1 cellular context compared by ENCODE assay signal in the genomic region with DNA sequence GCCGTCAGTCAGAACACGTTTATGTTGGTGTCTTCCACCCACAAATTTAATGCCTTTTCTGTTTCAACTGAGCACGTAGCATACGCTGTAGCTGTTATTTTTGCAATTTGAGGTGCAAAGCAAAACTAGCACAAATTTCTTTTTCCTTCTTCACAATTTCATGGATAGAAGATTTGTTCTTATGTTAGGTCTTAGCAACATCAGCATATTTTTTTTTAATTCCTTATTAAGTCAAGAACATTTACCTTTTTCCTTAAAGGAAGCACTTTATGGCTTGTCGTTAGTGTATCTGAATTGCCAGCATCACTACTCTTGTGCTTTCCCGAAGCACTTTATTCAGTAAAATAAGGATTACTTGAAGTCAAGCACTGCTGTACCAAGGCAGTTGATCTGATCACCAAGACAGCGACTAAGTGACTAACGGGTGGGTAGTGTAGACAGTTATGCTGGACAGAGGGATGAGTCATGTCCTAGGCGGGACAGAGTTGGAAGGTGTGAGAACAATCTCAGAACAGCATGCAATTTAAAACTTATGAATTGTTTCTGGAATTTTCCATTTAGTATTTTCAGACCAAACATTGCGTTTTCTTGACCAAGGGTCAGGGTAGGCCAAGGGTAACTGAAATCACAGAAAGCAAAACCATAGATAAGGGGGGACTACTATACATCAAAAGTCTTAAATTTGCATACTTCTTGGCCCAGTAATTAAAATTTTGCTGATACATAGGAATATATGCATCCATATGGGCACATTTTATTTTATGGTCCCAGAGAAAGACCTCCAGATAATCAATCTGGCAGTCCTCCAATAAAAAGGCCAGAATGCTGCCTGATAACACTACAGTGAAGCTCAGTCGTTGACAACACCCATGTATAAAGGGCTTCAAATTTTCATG.
TF ChIP-seq lines count a peak whose summit lies in the region.

No MANE protein-coding gene starts in this region.

TF ChIP-seq in HCT116, 20 proteins besides CTCF, POLR2A, EP300 and RAD21 (continued from another document):
- TF ChIP-seq, protein P1, sequence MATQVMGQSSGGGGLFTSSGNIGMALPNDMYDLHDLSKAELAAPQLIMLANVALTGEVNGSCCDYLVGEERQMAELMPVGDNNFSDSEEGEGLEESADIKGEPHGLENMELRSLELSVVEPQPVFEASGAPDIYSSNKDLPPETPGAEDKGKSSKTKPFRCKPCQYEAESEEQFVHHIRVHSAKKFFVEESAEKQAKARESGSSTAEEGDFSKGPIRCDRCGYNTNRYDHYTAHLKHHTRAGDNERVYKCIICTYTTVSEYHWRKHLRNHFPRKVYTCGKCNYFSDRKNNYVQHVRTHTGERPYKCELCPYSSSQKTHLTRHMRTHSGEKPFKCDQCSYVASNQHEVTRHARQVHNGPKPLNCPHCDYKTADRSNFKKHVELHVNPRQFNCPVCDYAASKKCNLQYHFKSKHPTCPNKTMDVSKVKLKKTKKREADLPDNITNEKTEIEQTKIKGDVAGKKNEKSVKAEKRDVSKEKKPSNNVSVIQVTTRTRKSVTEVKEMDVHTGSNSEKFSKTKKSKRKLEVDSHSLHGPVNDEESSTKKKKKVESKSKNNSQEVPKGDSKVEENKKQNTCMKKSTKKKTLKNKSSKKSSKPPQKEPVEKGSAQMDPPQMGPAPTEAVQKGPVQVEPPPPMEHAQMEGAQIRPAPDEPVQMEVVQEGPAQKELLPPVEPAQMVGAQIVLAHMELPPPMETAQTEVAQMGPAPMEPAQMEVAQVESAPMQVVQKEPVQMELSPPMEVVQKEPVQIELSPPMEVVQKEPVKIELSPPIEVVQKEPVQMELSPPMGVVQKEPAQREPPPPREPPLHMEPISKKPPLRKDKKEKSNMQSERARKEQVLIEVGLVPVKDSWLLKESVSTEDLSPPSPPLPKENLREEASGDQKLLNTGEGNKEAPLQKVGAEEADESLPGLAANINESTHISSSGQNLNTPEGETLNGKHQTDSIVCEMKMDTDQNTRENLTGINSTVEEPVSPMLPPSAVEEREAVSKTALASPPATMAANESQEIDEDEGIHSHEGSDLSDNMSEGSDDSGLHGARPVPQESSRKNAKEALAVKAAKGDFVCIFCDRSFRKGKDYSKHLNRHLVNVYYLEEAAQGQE (IDR thresholded peaks at IDR 0.05; ENCODE audit: low read depth) = peak; percentile 23; the same call in 1 of the 2 replicates
- no peak for TF ChIP-seq POLR2AphosphoS5 (IDR thresholded peaks at IDR 0.05; ENCODE audit: low read depth, low read length)
- no peak for TF ChIP-seq EZH2phosphoT487 (IDR thresholded peaks at IDR 0.05; ENCODE audit: borderline replicate concordance)
- peak; percentile 59 for TF ChIP-seq FOSL1 (IDR thresholded peaks at IDR 0.05; ENCODE audit: low read depth)
- peak; percentile 56 for TF ChIP-seq JUND (IDR thresholded peaks at IDR 0.05)
- peak; percentile 44; the same call in 1 of the 2 replicates for TF ChIP-seq CBX3 (IDR thresholded peaks at IDR 0.05; ENCODE audit: low read depth)
TF ChIP-seq in HCT116: peak in this region for 5.
